Comparison of ENCODE assay signal across 1 cellular context in the genomic region with DNA sequence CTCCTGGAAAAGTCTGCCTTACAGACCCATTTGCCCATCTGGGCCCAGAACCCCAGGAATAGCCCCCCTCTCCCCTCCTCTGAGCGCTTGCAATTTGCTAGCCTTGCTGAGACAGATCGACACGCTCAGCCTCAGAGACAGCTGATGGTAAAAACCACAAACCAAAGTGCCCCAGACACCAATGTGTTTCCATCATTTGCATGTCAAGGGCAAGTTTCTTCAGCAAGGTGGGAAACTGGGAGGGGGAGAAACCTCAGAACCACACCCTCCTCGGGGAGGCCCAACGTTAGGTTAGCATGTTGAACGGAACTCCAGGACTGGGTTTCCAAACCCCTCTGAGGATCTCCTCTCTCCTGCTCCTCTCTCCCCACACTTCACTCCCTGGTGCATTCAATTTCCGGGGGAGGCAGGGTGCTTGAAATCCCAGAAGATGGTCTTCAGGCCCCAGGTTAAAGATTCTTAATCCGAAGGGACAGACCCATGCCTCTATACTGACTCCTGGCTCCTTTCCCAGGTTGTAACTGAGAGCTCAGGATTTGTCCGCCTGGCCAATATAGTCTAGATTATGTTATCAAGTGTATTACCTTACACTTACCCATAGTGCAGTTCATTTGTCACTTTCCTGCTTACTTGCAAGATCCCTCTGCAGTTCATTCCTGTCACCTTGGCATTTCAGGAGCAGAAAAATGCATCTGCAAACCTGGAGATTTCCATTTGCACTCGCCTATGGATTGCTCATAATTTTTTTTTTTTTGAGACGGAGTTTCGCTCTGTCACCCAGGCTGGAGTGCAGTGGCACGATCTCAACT.
TF ChIP-seq lines count a peak whose summit lies in the region.

No MANE protein-coding gene starts in this region.

TF ChIP-seq in GM12878, 131 proteins besides CTCF, POLR2A, EP300 and RAD21 (continues in another document):
- TF ChIP-seq ETV6 (conservative IDR thresholded peaks at IDR 0.05 in 1 of 2, IDR thresholded peaks at IDR 0.05 in 1 of 2; ENCODE audit: borderline replicate concordance in 1 of 2, low read depth in 1 of 2): no peak
- TF ChIP-seq SMAD5 (IDR thresholded peaks at IDR 0.05; ENCODE audit: low read depth): no peak
- TF ChIP-seq EED (IDR thresholded peaks at IDR 0.05; ENCODE audit: low read depth): peak; percentile 64
- TF ChIP-seq, protein P1, sequence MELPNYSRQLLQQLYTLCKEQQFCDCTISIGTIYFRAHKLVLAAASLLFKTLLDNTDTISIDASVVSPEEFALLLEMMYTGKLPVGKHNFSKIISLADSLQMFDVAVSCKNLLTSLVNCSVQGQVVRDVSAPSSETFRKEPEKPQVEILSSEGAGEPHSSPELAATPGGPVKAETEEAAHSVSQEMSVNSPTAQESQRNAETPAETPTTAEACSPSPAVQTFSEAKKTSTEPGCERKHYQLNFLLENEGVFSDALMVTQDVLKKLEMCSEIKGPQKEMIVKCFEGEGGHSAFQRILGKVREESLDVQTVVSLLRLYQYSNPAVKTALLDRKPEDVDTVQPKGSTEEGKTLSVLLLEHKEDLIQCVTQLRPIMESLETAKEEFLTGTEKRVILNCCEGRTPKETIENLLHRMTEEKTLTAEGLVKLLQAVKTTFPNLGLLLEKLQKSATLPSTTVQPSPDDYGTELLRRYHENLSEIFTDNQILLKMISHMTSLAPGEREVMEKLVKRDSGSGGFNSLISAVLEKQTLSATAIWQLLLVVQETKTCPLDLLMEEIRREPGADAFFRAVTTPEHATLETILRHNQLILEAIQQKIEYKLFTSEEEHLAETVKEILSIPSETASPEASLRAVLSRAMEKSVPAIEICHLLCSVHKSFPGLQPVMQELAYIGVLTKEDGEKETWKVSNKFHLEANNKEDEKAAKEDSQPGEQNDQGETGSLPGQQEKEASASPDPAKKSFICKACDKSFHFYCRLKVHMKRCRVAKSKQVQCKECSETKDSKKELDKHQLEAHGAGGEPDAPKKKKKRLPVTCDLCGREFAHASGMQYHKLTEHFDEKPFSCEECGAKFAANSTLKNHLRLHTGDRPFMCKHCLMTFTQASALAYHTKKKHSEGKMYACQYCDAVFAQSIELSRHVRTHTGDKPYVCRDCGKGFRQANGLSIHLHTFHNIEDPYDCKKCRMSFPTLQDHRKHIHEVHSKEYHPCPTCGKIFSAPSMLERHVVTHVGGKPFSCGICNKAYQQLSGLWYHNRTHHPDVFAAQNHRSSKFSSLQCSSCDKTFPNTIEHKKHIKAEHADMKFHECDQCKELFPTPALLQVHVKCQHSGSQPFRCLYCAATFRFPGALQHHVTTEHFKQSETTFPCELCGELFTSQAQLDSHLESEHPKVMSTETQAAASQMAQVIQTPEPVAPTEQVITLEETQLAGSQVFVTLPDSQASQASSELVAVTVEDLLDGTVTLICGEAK (IDR thresholded peaks at IDR 0.05; ENCODE audit: borderline replicate concordance): no peak
- TF ChIP-seq BRCA1 (IDR thresholded peaks at IDR 0.05; ENCODE audit: low read depth, low read length): no peak
- TF ChIP-seq NRF1 (conservative IDR thresholded peaks at IDR 0.05; ENCODE audit: low read depth, low read length): no peak
- no peak for TF ChIP-seq BACH1 (IDR thresholded peaks at IDR 0.05; ENCODE audit: borderline replicate concordance)
- no peak for TF ChIP-seq CHD1 (IDR thresholded peaks at IDR 0.05; ENCODE audit: low read depth, low read length)
- no peak for TF ChIP-seq CEBPZ (IDR thresholded peaks at IDR 0.05; ENCODE audit: low read depth, low read length)
- TF ChIP-seq PKNOX1 (IDR thresholded peaks at IDR 0.05): peak; percentile 54
- 0 out of 2 replicates have a peak, but pooled peaks have one; percentile 30 for TF ChIP-seq CREM (IDR thresholded peaks at IDR 0.05; ENCODE audit: low read depth)
- peak; percentile 84 for TF ChIP-seq MLLT1 (IDR thresholded peaks at IDR 0.05)
- TF ChIP-seq, protein P2, sequence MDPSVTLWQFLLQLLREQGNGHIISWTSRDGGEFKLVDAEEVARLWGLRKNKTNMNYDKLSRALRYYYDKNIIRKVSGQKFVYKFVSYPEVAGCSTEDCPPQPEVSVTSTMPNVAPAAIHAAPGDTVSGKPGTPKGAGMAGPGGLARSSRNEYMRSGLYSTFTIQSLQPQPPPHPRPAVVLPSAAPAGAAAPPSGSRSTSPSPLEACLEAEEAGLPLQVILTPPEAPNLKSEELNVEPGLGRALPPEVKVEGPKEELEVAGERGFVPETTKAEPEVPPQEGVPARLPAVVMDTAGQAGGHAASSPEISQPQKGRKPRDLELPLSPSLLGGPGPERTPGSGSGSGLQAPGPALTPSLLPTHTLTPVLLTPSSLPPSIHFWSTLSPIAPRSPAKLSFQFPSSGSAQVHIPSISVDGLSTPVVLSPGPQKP (IDR thresholded peaks at IDR 0.05; ENCODE audit: low read depth, low read length): no peak
- TF ChIP-seq BHLHE40 (IDR thresholded peaks at IDR 0.05; ENCODE audit: borderline replicate concordance in 1 of 2, low read depth in 2 of 2, low read length in 1 of 2): peak; percentile 57 to 65; a peak in 3 of 4 replicates
- no peak for TF ChIP-seq ZSCAN29 (IDR thresholded peaks at IDR 0.05)
- TF ChIP-seq MTA2 (IDR thresholded peaks at IDR 0.05; ENCODE audit: low read depth): peak; percentile 42; the same call in 1 of the 2 replicates
- no peak for TF ChIP-seq E4F1 (IDR thresholded peaks at IDR 0.05; ENCODE audit: borderline replicate concordance, partially characterized antibody)
- TF ChIP-seq, protein P3, sequence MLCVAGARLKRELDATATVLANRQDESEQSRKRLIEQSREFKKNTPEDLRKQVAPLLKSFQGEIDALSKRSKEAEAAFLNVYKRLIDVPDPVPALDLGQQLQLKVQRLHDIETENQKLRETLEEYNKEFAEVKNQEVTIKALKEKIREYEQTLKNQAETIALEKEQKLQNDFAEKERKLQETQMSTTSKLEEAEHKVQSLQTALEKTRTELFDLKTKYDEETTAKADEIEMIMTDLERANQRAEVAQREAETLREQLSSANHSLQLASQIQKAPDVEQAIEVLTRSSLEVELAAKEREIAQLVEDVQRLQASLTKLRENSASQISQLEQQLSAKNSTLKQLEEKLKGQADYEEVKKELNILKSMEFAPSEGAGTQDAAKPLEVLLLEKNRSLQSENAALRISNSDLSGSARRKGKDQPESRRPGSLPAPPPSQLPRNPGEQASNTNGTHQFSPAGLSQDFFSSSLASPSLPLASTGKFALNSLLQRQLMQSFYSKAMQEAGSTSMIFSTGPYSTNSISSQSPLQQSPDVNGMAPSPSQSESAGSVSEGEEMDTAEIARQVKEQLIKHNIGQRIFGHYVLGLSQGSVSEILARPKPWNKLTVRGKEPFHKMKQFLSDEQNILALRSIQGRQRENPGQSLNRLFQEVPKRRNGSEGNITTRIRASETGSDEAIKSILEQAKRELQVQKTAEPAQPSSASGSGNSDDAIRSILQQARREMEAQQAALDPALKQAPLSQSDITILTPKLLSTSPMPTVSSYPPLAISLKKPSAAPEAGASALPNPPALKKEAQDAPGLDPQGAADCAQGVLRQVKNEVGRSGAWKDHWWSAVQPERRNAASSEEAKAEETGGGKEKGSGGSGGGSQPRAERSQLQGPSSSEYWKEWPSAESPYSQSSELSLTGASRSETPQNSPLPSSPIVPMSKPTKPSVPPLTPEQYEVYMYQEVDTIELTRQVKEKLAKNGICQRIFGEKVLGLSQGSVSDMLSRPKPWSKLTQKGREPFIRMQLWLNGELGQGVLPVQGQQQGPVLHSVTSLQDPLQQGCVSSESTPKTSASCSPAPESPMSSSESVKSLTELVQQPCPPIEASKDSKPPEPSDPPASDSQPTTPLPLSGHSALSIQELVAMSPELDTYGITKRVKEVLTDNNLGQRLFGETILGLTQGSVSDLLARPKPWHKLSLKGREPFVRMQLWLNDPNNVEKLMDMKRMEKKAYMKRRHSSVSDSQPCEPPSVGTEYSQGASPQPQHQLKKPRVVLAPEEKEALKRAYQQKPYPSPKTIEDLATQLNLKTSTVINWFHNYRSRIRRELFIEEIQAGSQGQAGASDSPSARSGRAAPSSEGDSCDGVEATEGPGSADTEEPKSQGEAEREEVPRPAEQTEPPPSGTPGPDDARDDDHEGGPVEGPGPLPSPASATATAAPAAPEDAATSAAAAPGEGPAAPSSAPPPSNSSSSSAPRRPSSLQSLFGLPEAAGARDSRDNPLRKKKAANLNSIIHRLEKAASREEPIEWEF (IDR thresholded peaks at IDR 0.05; ENCODE audit: insufficient replicate concordance, low read depth, low read length): peak; percentile 32
- TF ChIP-seq USF2 (IDR thresholded peaks at IDR 0.05; ENCODE audit: borderline replicate concordance, low read depth, low read length): no peak
- TF ChIP-seq HDGF (IDR thresholded peaks at IDR 0.05): no peak
- TF ChIP-seq, protein P4, sequence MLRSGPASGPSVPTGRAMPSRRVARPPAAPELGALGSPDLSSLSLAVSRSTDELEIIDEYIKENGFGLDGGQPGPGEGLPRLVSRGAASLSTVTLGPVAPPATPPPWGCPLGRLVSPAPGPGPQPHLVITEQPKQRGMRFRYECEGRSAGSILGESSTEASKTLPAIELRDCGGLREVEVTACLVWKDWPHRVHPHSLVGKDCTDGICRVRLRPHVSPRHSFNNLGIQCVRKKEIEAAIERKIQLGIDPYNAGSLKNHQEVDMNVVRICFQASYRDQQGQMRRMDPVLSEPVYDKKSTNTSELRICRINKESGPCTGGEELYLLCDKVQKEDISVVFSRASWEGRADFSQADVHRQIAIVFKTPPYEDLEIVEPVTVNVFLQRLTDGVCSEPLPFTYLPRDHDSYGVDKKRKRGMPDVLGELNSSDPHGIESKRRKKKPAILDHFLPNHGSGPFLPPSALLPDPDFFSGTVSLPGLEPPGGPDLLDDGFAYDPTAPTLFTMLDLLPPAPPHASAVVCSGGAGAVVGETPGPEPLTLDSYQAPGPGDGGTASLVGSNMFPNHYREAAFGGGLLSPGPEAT (IDR thresholded peaks at IDR 0.05; ENCODE audit: low read depth): peak; percentile 49
- no peak for TF ChIP-seq KDM1A (IDR thresholded peaks at IDR 0.05; ENCODE audit: borderline replicate concordance)
- TF ChIP-seq TARDBP (IDR thresholded peaks at IDR 0.05; ENCODE audit: borderline replicate concordance): no peak
- TF ChIP-seq EZH2 (IDR thresholded peaks at IDR 0.05; ENCODE audit: borderline replicate concordance, control insufficient read depth, low read depth, low read length): no peak
- TF ChIP-seq GATAD2B (conservative IDR thresholded peaks at IDR 0.05; ENCODE audit: low read depth): 0 out of 2 replicates have a peak, but pooled peaks have one; percentile 46
- TF ChIP-seq MXI1 (IDR thresholded peaks at IDR 0.05; ENCODE audit: low read depth, low read length): no peak
- no peak for TF ChIP-seq MTA3 (IDR thresholded peaks at IDR 0.05; ENCODE audit: borderline replicate concordance, low read length)
